ENCODE assay signal across 24 cellular contexts in the genomic region with DNA sequence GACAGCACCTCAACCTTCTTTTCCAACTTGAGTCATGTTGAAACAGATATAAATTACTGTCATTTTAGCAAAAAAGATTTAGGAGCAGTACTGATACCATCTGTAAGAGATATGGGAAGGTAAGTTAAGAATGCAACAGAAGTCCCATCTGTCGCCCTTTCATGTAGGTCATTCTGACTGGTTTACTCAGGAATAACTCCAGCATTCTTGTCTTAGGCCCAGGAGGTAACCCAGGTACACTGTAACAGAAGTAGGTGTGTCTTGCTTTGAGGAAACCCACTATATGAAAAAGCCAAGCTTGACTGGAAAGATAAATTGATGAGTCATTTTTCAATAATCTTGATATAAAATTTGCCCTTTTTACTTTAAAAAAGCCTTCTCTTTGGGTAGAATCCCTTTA.
"Had no signal": no experiment of that assay in that cellular context is flagged by ENCODE, and none has a peak within 500 bp of the region (broad histone marks: within the 10 kb centered on the region; RNA-seq: fewer than 3 reads in every experiment).

No MANE protein-coding gene starts in this region.

- H3K9me3 Mint-ChIP-seq: activated CD4-positive, alpha-beta T cell treated with anti-CD3 and anti-CD28 coated beads, Interleukin-2, amount 10 ng/mL, durations not matched to agents 24 days and 14 days; activated CD8-positive, alpha-beta T cell treated with anti-CD3 and anti-CD28 coated beads for 36 hours; activated naive CD8-positive, alpha-beta T cell treated with anti-CD3 and anti-CD28 coated beads, Interleukin-2, amount 10 ng/mL, durations not matched to agents 7 days and 5 days; activated T-helper 2 cell treated with anti-CD3 and anti-CD28 coated beads, Interferon-gamma antibody, Interleukin-2, Interleukin-4, amounts not matched to agents 10 μg/mL and 5 μg/mL and 100 μg/mL, durations not matched to agents 14 hours and 24 hours and 36 hours; nephron; stimulated activated naive B cell treated with anti-CD40 and anti-IgM and Interleukin-4, amounts not matched to agents 10 μg/mL and 1 μg/mL and 100 μg/mL, for 72 hours had no signal

- ATAC-seq: activated CD8-positive, alpha-beta T cell treated with anti-CD3 and anti-CD28 coated beads for 36 hours; body of pancreas; gastroesophageal sphincter; heart left ventricle; SK-N-SH treated with all-trans-retinoic acid at 6 μM for 48 hours; stimulated activated naive B cell treated with anti-CD40 and anti-IgM and Interleukin-4, amounts not matched to agents 10 μg/mL and 1 μg/mL and 100 μg/mL, for 72 hours had no signal

- H3K4me3 Mint-ChIP-seq: activated CD4-positive, alpha-beta T cell treated with anti-CD3 and anti-CD28 coated beads, Interleukin-2, amount 10 ng/mL, durations not matched to agents 24 days and 14 days; activated CD8-positive, alpha-beta T cell treated with anti-CD3 and anti-CD28 coated beads for 36 hours; activated naive CD8-positive, alpha-beta T cell treated with anti-CD3 and anti-CD28 coated beads, Interleukin-2, amount 10 ng/mL, durations not matched to agents 7 days and 5 days; nephron; stimulated activated naive B cell treated with anti-CD40 and anti-IgM and Interleukin-4, amounts not matched to agents 10 μg/mL and 1 μg/mL and 100 μg/mL, for 72 hours had no signal

- H3K27ac Mint-ChIP-seq: activated CD4-positive, alpha-beta T cell treated with anti-CD3 and anti-CD28 coated beads, Interleukin-2, amount 10 ng/mL, durations not matched to agents 24 days and 14 days; activated CD8-positive, alpha-beta T cell treated with anti-CD3 and anti-CD28 coated beads for 36 hours; activated naive CD8-positive, alpha-beta T cell treated with anti-CD3 and anti-CD28 coated beads, Interleukin-2, amount 10 ng/mL, durations not matched to agents 7 days and 5 days; activated T-helper 2 cell treated with anti-CD3 and anti-CD28 coated beads, Interferon-gamma antibody, Interleukin-2, Interleukin-4, amounts not matched to agents 10 μg/mL and 5 μg/mL and 100 μg/mL, durations not matched to agents 14 hours and 24 hours and 36 hours; nephron; progenitor cell of endocrine pancreas; stimulated activated naive B cell treated with anti-CD40 and anti-IgM and Interleukin-4, amounts not matched to agents 10 μg/mL and 1 μg/mL and 100 μg/mL, for 72 hours had no signal

- H3K27me3 ChIP-seq: body of pancreas, gastroesophageal sphincter, heart left ventricle, right atrium auricular region had no signal

- H3K27me3 Mint-ChIP-seq: activated CD4-positive, alpha-beta T cell treated with anti-CD3 and anti-CD28 coated beads, Interleukin-2, amount 10 ng/mL, durations not matched to agents 24 days and 14 days; activated CD8-positive, alpha-beta T cell treated with anti-CD3 and anti-CD28 coated beads for 36 hours; activated naive CD8-positive, alpha-beta T cell treated with anti-CD3 and anti-CD28 coated beads, Interleukin-2, amount 10 ng/mL, durations not matched to agents 7 days and 5 days; progenitor cell of endocrine pancreas; stimulated activated naive B cell treated with anti-CD40 and anti-IgM and Interleukin-4, amounts not matched to agents 10 μg/mL and 1 μg/mL and 100 μg/mL, for 72 hours had no signal

- H3K27ac ChIP-seq: body of pancreas, coronary artery, gastroesophageal sphincter, heart left ventricle, right atrium auricular region, skin epidermis, thoracic aorta had no signal

- H3K4me3 ChIP-seq: body of pancreas, coronary artery, gastroesophageal sphincter, heart left ventricle, right atrium auricular region, skin epidermis, thoracic aorta had no signal

- H3K9me3 ChIP-seq: body of pancreas, gastroesophageal sphincter, heart left ventricle, right atrium auricular region, thoracic aorta had no signal

- DNase-seq: activated CD4-positive, alpha-beta T cell treated with anti-CD3 and anti-CD28 coated beads, Interleukin-2, amount 10 ng/mL, durations not matched to agents 24 days and 14 days; activated CD8-positive, alpha-beta T cell treated with anti-CD3 and anti-CD28 coated beads for 36 hours; activated naive CD4-positive, alpha-beta T cell treated with Interleukin-2 at 50 U/mL for 16 hours; activated naive CD8-positive, alpha-beta T cell treated with anti-CD3 and anti-CD28 coated beads, Interleukin-2, amount 10 ng/mL, durations not matched to agents 7 days and 5 days; activated T-cell treated with anti-CD3 and anti-CD28 coated beads, Interleukin-2, amount 50 U/mL, for 1 hour; amygdala; body of pancreas; central memory CD4-positive, alpha-beta T cell; heart left ventricle; mesendoderm; nucleus accumbens; stimulated activated CD4-positive, alpha-beta T cell treated with anti-CD3 and anti-CD28 coated beads, Interleukin-4, amount 100 ng/mL, for 4 hours; stimulated activated naive B cell treated with anti-CD40 and anti-IgM and Interleukin-4, amounts not matched to agents 10 μg/mL and 1 μg/mL and 100 μg/mL, for 72 hours; T-helper 1 cell; T-helper 9 cell had no signal
